In genomic region chr2:70448041-70448440, GRCh38 we compare ENCODE assay signal across 26 cellular contexts.
"Had no signal": no experiment of that assay in that cellular context is flagged by ENCODE, and none has a peak within 500 bp of the region (broad histone marks: within the 10 kb centered on the region; RNA-seq: fewer than 3 reads in every experiment).

No MANE protein-coding gene starts in this region.

- H3K27me3 ChIP-seq: neural progenitor cell, neutrophil, right lobe of liver, stomach, testis, thyroid gland, transverse colon, upper lobe of left lung, vagina had no signal

- H3K27ac ChIP-seq: left ventricle myocardium inferior, neural progenitor cell, neutrophil, parathyroid adenoma, psoas muscle, right lobe of liver, stomach, testis, thyroid gland, transverse colon, upper lobe of left lung, vagina had no signal

- ATAC-seq: natural killer cell; psoas muscle; right lobe of liver; stimulated activated naive B cell treated with anti-CD40 and anti-IgM and Interleukin-4, amounts not matched to agents 10 μg/mL and 1 μg/mL and 100 μg/mL, for 72 hours; stimulated activated naive CD8-positive, alpha-beta T cell treated with anti-CD3 and anti-CD28 coated beads, Interleukin-15, Interleukin-2, amounts not matched to agents 100 U/mL and 50 U/mL, for 24 hours had no signal

- H3K9me3 ChIP-seq: left ventricle myocardium inferior, neutrophil, psoas muscle, right lobe of liver, stomach, testis, thyroid gland, transverse colon, upper lobe of left lung, vagina had no signal

- DNase-seq: hypothalamus; immature natural killer cell; left ventricle myocardium inferior; mesendoderm; naive B cell; natural killer cell; nephron progenitor cell; occipital lobe; psoas muscle; stimulated activated CD4-positive, alpha-beta T cell treated with anti-CD3 and anti-CD28 coated beads, Interleukin-12 subunit alpha, Interleukin-12 subunit beta, amount 100 ng/mL, for 4 hours; stimulated activated CD4-positive, alpha-beta T cell treated with anti-CD3 and anti-CD28 coated beads, Interleukin-15, amount 100 ng/mL, for 24 hours; stimulated activated CD4-positive, alpha-beta T cell treated with anti-CD3 and anti-CD28 coated beads, Interleukin-4, amount 100 ng/mL, for 1 hour; stimulated activated naive B cell treated with anti-CD40 and anti-IgM and Interleukin-4, amounts not matched to agents 10 μg/mL and 1 μg/mL and 100 μg/mL, for 72 hours; stimulated activated naive CD8-positive, alpha-beta T cell treated with anti-CD3 and anti-CD28 coated beads, Interleukin-15, Interleukin-2, amounts not matched to agents 100 U/mL and 50 U/mL, for 24 hours; stomach; testis; thyroid gland; transverse colon; upper lobe of left lung had no signal

- H3K36me3 ChIP-seq: left ventricle myocardium inferior, neural progenitor cell, right lobe of liver, transverse colon, upper lobe of left lung, vagina had no signal

- H3K4me1 ChIP-seq: left ventricle myocardium inferior, neural progenitor cell, parathyroid adenoma, psoas muscle, right lobe of liver, stomach, testis, transverse colon, upper lobe of left lung, vagina had no signal

- H3K4me3 ChIP-seq: left ventricle myocardium inferior, lung, neural progenitor cell, psoas muscle, right lobe of liver, smooth muscle cell, stomach, testis, thyroid gland, transverse colon, upper lobe of left lung, vagina had no signal
